In the genomic region with DNA sequence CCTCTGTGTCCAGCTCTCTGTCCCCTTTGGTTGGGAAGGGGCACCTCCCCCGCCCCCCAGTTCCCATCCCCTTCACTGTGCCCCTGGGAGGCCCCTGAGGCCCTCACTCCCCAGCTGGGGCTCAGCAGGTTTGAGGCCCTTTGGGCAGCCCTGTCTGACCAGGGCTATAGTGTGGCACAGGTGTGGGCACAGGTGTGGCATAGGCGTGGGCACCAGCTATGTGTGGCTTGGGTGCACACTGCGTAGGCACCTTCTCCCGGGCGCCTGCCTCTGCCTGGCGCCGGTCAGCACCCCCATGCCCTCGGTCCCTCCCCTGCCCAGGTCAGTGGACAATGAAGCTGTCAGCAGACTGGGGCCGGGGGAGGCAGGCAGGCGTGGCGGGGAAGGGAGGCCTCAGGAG, we compare ENCODE assay signal across 14 cellular contexts. TPM values are rescaled to one million over a fixed set of nuclear protein-coding genes. Genes with fewer than 3 reads are reported as not detected.
"Had no signal": no experiment of that assay in that cellular context is flagged by ENCODE, and none has a peak within 500 bp of the region (broad histone marks: within the 10 kb centered on the region; RNA-seq: fewer than 3 reads in every experiment).

No MANE protein-coding gene starts in this region.

- ATAC-seq: activated CD4-positive, CD25-positive, alpha-beta regulatory T cell treated with anti-CD3 and anti-CD28 coated beads, Interleukin-2, amount 50 U/mL, for 24 hours; activated T-cell treated with anti-CD3 and anti-CD28 coated beads, Interleukin-2, amount 50 U/mL, for 4 hours; effector memory CD8-positive, alpha-beta T cell; natural killer cell had no signal

- DNase-seq: activated CD4-positive, alpha-beta T cell treated with anti-CD3 and anti-CD28 coated beads, Interleukin-2, amount 10 ng/mL, durations not matched to agents 7 days and 5 days; activated CD8-positive, alpha-beta memory T cell treated with anti-CD3 and anti-CD28 coated beads, Interleukin-2, amount 50 U/mL, for 4 hours; activated naive CD4-positive, alpha-beta T cell treated with anti-CD3 and anti-CD28 coated beads for 36 hours; activated T-cell treated with anti-CD3 and anti-CD28 coated beads, Interleukin-2, amount 50 U/mL, for 4 hours; effector memory CD8-positive, alpha-beta T cell; foreskin melanocyte; glutamatergic neuron; kidney; mesenchymal stem cell; natural killer cell; SJCRH30; stimulated activated CD4-positive, alpha-beta T cell treated with anti-CD3 and anti-CD28 coated beads, Interleukin-2, amount 100 ng/mL, for 24 hours; upper lobe of left lung had no signal

- FAIRE-seq: kidney had no signal

- H3K4me3 ChIP-seq: SJCRH30, upper lobe of left lung had no signal

- H3K27ac ChIP-seq: SJCRH30 had no signal

- H3K36me3 ChIP-seq: SJCRH30, upper lobe of left lung had no signal

- H3K9me3 ChIP-seq: SJCRH30, upper lobe of left lung had no signal

- H3K27me3 ChIP-seq: upper lobe of left lung had no signal

RNA-seq across cellular contexts. Expression of gene FGFR3, which starts 7.5 kb away (rescaled TPM):
- total RNA-seq: natural killer cell had no signal
